ENCODE assay signal across 13 cellular contexts in genomic region chr2:6506311-6507258, GRCh38.
DNase-seq lines count a peak whose midpoint lies in the region; ATAC-seq lines count a peak whose summit lies in the region.
"Had no signal": no experiment of that assay in that cellular context is flagged by ENCODE, and none has a peak within 500 bp of the region (broad histone marks: within the 10 kb centered on the region; RNA-seq: fewer than 3 reads in every experiment).

No MANE protein-coding gene starts in this region.

- no peaks in the 10 kb centered on the region for H3K36me3 Mint-ChIP-seq in natural killer cell treated with Interleukin-12 subunit alpha and Interleukin-12 subunit beta and Interleukin-15 and Interleukin-18, amount 100 ng/mL, for 72 hours
- H3K36me3 Mint-ChIP-seq: activated naive CD8-positive, alpha-beta T cell treated with anti-CD3 and anti-CD28 coated beads, Interleukin-2, amount 10 ng/mL, durations not matched to agents 7 days and 5 days had no signal

- no peaks in the 10 kb centered on the region for H3K9me3 Mint-ChIP-seq in natural killer cell treated with Interleukin-12 subunit alpha and Interleukin-12 subunit beta and Interleukin-15 and Interleukin-18, amount 100 ng/mL, for 72 hours
- H3K9me3 Mint-ChIP-seq: activated naive CD8-positive, alpha-beta T cell treated with anti-CD3 and anti-CD28 coated beads, Interleukin-2, amount 10 ng/mL, durations not matched to agents 7 days and 5 days had no signal

- no peak for ATAC-seq in natural killer cell treated with Interleukin-12 subunit alpha and Interleukin-12 subunit beta and Interleukin-15 and Interleukin-18, amount 100 ng/mL, for 72 hours

- peaks cover 0 to 5% of the 10 kb centered on the region in 2 donors for H3K27me3 Mint-ChIP-seq in natural killer cell treated with Interleukin-12 subunit alpha and Interleukin-12 subunit beta and Interleukin-15 and Interleukin-18, amount 100 ng/mL, for 72 hours
- H3K27me3 Mint-ChIP-seq: activated naive CD8-positive, alpha-beta T cell treated with anti-CD3 and anti-CD28 coated beads, Interleukin-2, amount 10 ng/mL, durations not matched to agents 7 days and 5 days had no signal

- no peak overlapping the region for H3K27ac Mint-ChIP-seq in natural killer cell treated with Interleukin-12 subunit alpha and Interleukin-12 subunit beta and Interleukin-15 and Interleukin-18, amount 100 ng/mL, for 72 hours
- H3K27ac Mint-ChIP-seq: activated naive CD8-positive, alpha-beta T cell treated with anti-CD3 and anti-CD28 coated beads, Interleukin-2, amount 10 ng/mL, durations not matched to agents 7 days and 5 days had no signal

- H3K4me1 Mint-ChIP-seq in natural killer cell treated with Interleukin-12 subunit alpha and Interleukin-12 subunit beta and Interleukin-15 and Interleukin-18, amount 100 ng/mL, for 72 hours (ENCODE audit: low read depth in 2 of 2), result no peaks in the 10 kb centered on the region
- H3K4me1 Mint-ChIP-seq: activated naive CD8-positive, alpha-beta T cell treated with anti-CD3 and anti-CD28 coated beads, Interleukin-2, amount 10 ng/mL, durations not matched to agents 7 days and 5 days had no signal

- no peak overlapping the region for H3K4me3 Mint-ChIP-seq in natural killer cell treated with Interleukin-12 subunit alpha and Interleukin-12 subunit beta and Interleukin-15 and Interleukin-18, amount 100 ng/mL, for 72 hours
- H3K4me3 Mint-ChIP-seq: activated naive CD8-positive, alpha-beta T cell treated with anti-CD3 and anti-CD28 coated beads, Interleukin-2, amount 10 ng/mL, durations not matched to agents 7 days and 5 days had no signal

- DNase-seq in H4 (ENCODE audit: low spot score) (peak; percentile 19), SHP77 (lab: John Stamatoyannopoulos, UW) (peak; percentile 29 to 46), fibroblast of peridontal ligament (ENCODE audit: extremely low read depth) (peak; percentile 70), putamen (ENCODE audit: low spot score) (peak; percentile 4), middle frontal gyrus (ENCODE audit: extremely low spot score, low spot score) (no peak), NCI-H1105 (lab: John Stamatoyannopoulos, UW) (no peak)
- no peak for DNase-seq in natural killer cell treated with Interleukin-12 subunit alpha and Interleukin-12 subunit beta and Interleukin-15 and Interleukin-18, amount 100 ng/mL, for 72 hours (ENCODE audit: low spot score)
- no peak for DNase-seq in activated CD4-positive, alpha-beta T cell treated with anti-CD3 and anti-CD28 coated beads, Interleukin-2, amount 50 U/mL, for 1 hour
- DNase-seq: activated naive CD8-positive, alpha-beta T cell treated with anti-CD3 and anti-CD28 coated beads, Interleukin-2, amount 10 ng/mL, durations not matched to agents 7 days and 5 days; left cardiac atrium; NCI-H1105 treated with DMSO at 0.1 percent for 48 hours; posterior cingulate gyrus; upper lobe of left lung had no signal

Comparison
In these comparisons a context has a peak if more than half of its experiments do, and no peak if none do; other contexts are left out.
1. DNase-seq: peak in H4 (single experiment), SHP77 (2 of 2), fibroblast of peridontal ligament (single experiment) and putamen (single experiment); none in middle frontal gyrus (single experiment), natural killer cell treated with Interleukin-12 subunit alpha and Interleukin-12 subunit beta and Interleukin-15 and Interleukin-18, amount 100 ng/mL, for 72 hours (single experiment), NCI-H1105 (single experiment) and activated CD4-positive, alpha-beta T cell treated with anti-CD3 and anti-CD28 coated beads, Interleukin-2, amount 50 U/mL, for 1 hour (single experiment).